ENCODE assay signal across 32 cellular contexts in genomic region chrX:98627645-98628044, GRCh38.
"Had no signal": no experiment of that assay in that cellular context is flagged by ENCODE, and none has a peak within 500 bp of the region (broad histone marks: within the 10 kb centered on the region; RNA-seq: fewer than 3 reads in every experiment).

No MANE protein-coding gene starts in this region.

- H3K27ac Mint-ChIP-seq: activated CD4-positive, alpha-beta memory T cell treated with anti-CD3 and anti-CD28 coated beads, Interleukin-2, amount 10 ng/mL, durations not matched to agents 7 days and 5 days; activated CD4-positive, alpha-beta T cell treated with anti-CD3 and anti-CD28 coated beads, Interleukin-2, amount 10 ng/mL, durations not matched to agents 7 days and 5 days; activated naive CD4-positive, alpha-beta T cell treated with anti-CD3 and anti-CD28 coated beads, Interleukin-2, amount 10 ng/mL, durations not matched to agents 7 days and 5 days; activated naive CD4-positive, alpha-beta T cell treated with anti-CD3 and anti-CD28 coated beads, Interleukin-2, amount 50 U/mL, for 72 hours; activated naive CD8-positive, alpha-beta T cell treated with anti-CD3 and anti-CD28 coated beads, Interleukin-2, amount 10 ng/mL, durations not matched to agents 7 days and 5 days; activated T-cell treated with anti-CD3 and anti-CD28 coated beads, Interleukin-2, amount 50 U/mL, for 24 hours; activated T-cell treated with anti-CD3 and anti-CD28 coated beads, Interleukin-2, amount 50 U/mL, for 72 hours; brain; dendritic cell treated with granulocyte-macrophage colony-stimulating factor and Interleukin-4, amounts not matched to agents 40 ng/mL and 50 ng/mL, for 4 days; effector memory CD8-positive, alpha-beta T cell; WTC11 had no signal

- H3K4me3 ChIP-seq: ascending aorta, breast epithelium, cardiac muscle cell, coronary artery, esophagus squamous epithelium, gastroesophageal sphincter, heart right ventricle had no signal

- H3K4me1 ChIP-seq: ascending aorta, breast epithelium, esophagus squamous epithelium, gastroesophageal sphincter, heart right ventricle had no signal

- H3K27me3 ChIP-seq: ascending aorta, breast epithelium, cardiac muscle cell, esophagus squamous epithelium, gastroesophageal sphincter had no signal

- H3K27ac ChIP-seq: ascending aorta, breast epithelium, cardiac muscle cell, coronary artery, epithelial cell of prostate, esophagus squamous epithelium, gastroesophageal sphincter, heart right ventricle, VCaP had no signal

- H3K27me3 Mint-ChIP-seq: activated CD4-positive, alpha-beta memory T cell treated with anti-CD3 and anti-CD28 coated beads, Interleukin-2, amount 10 ng/mL, durations not matched to agents 7 days and 5 days; activated CD4-positive, alpha-beta T cell treated with anti-CD3 and anti-CD28 coated beads, Interleukin-2, amount 10 ng/mL, durations not matched to agents 7 days and 5 days; activated naive CD4-positive, alpha-beta T cell treated with anti-CD3 and anti-CD28 coated beads, Interleukin-2, amount 10 ng/mL, durations not matched to agents 7 days and 5 days; activated naive CD8-positive, alpha-beta T cell treated with anti-CD3 and anti-CD28 coated beads, Interleukin-2, amount 10 ng/mL, durations not matched to agents 7 days and 5 days; brain; dendritic cell treated with granulocyte-macrophage colony-stimulating factor and Interleukin-4, amounts not matched to agents 40 ng/mL and 50 ng/mL, for 4 days; effector memory CD8-positive, alpha-beta T cell had no signal

- H3K9me3 ChIP-seq: ascending aorta, breast epithelium, esophagus squamous epithelium, gastroesophageal sphincter had no signal

- DNase-seq: activated CD4-positive, alpha-beta memory T cell treated with anti-CD3 and anti-CD28 coated beads, Interleukin-2, amount 10 ng/mL, durations not matched to agents 7 days and 5 days; activated CD4-positive, alpha-beta T cell treated with anti-CD3 and anti-CD28 coated beads for 1 hour; activated CD4-positive, alpha-beta T cell treated with anti-CD3 and anti-CD28 coated beads for 4 hours; activated CD4-positive, alpha-beta T cell treated with anti-CD3 and anti-CD28 coated beads, Interleukin-2, amount 10 ng/mL, durations not matched to agents 7 days and 5 days; activated CD4-positive, alpha-beta T cell treated with anti-CD3 and anti-CD28 coated beads, Interleukin-2, amount 50 U/mL, for 4 hours; activated CD8-positive, alpha-beta memory T cell treated with anti-CD3 and anti-CD28 coated beads, Interleukin-2, amount 50 U/mL, for 48 hours; activated gamma-delta T cell; activated naive CD4-positive, alpha-beta T cell; activated naive CD4-positive, alpha-beta T cell treated with anti-CD3 and anti-CD28 coated beads, Interleukin-2, amount 10 ng/mL, durations not matched to agents 7 days and 5 days; activated naive CD8-positive, alpha-beta T cell treated with anti-CD3 and anti-CD28 coated beads, Interleukin-2, amount 10 ng/mL, durations not matched to agents 7 days and 5 days; activated T-cell treated with anti-CD3 and anti-CD28 coated beads for 4 hours; activated T-cell treated with anti-CD3 and anti-CD28 coated beads, Interleukin-2, amount 50 U/mL, for 24 hours; activated T-cell treated with anti-CD3 and anti-CD28 coated beads, Interleukin-2, amount 50 U/mL, for 72 hours; central memory CD4-positive, alpha-beta T cell; cerebellar nuclear complex; effector CD4-positive, alpha-beta T cell; effector memory CD8-positive, alpha-beta T cell; esophagus squamous epithelium; foreskin melanocyte; heart right ventricle; T-helper 2 cell had no signal

- H3K36me3 ChIP-seq: ascending aorta, breast epithelium, cardiac muscle cell, esophagus squamous epithelium, gastroesophageal sphincter, heart right ventricle had no signal

- H3K4me3 Mint-ChIP-seq: activated CD4-positive, alpha-beta memory T cell treated with anti-CD3 and anti-CD28 coated beads, Interleukin-2, amount 10 ng/mL, durations not matched to agents 7 days and 5 days; activated CD4-positive, alpha-beta T cell treated with anti-CD3 and anti-CD28 coated beads, Interleukin-2, amount 10 ng/mL, durations not matched to agents 7 days and 5 days; activated naive CD4-positive, alpha-beta T cell treated with anti-CD3 and anti-CD28 coated beads, Interleukin-2, amount 10 ng/mL, durations not matched to agents 7 days and 5 days; activated naive CD8-positive, alpha-beta T cell treated with anti-CD3 and anti-CD28 coated beads, Interleukin-2, amount 10 ng/mL, durations not matched to agents 7 days and 5 days; activated T-cell treated with anti-CD3 and anti-CD28 coated beads, Interleukin-2, amount 50 U/mL, for 24 hours; activated T-cell treated with anti-CD3 and anti-CD28 coated beads, Interleukin-2, amount 50 U/mL, for 72 hours; brain; dendritic cell treated with granulocyte-macrophage colony-stimulating factor and Interleukin-4, amounts not matched to agents 40 ng/mL and 50 ng/mL, for 4 days; effector memory CD8-positive, alpha-beta T cell; WTC11 had no signal

- H3K9me3 Mint-ChIP-seq: activated CD4-positive, alpha-beta memory T cell treated with anti-CD3 and anti-CD28 coated beads, Interleukin-2, amount 10 ng/mL, durations not matched to agents 7 days and 5 days; activated CD4-positive, alpha-beta T cell treated with anti-CD3 and anti-CD28 coated beads, Interleukin-2, amount 10 ng/mL, durations not matched to agents 7 days and 5 days; activated naive CD4-positive, alpha-beta T cell treated with anti-CD3 and anti-CD28 coated beads, Interleukin-2, amount 10 ng/mL, durations not matched to agents 7 days and 5 days; activated naive CD4-positive, alpha-beta T cell treated with anti-CD3 and anti-CD28 coated beads, Interleukin-2, amount 50 U/mL, for 72 hours; activated naive CD8-positive, alpha-beta T cell treated with anti-CD3 and anti-CD28 coated beads, Interleukin-2, amount 10 ng/mL, durations not matched to agents 7 days and 5 days; activated T-cell treated with anti-CD3 and anti-CD28 coated beads, Interleukin-2, amount 50 U/mL, for 24 hours; effector memory CD8-positive, alpha-beta T cell had no signal

- H3K36me3 Mint-ChIP-seq: activated naive CD4-positive, alpha-beta T cell treated with anti-CD3 and anti-CD28 coated beads, Interleukin-2, amount 10 ng/mL, durations not matched to agents 7 days and 5 days; activated naive CD4-positive, alpha-beta T cell treated with anti-CD3 and anti-CD28 coated beads, Interleukin-2, amount 50 U/mL, for 72 hours; activated naive CD8-positive, alpha-beta T cell treated with anti-CD3 and anti-CD28 coated beads, Interleukin-2, amount 10 ng/mL, durations not matched to agents 7 days and 5 days had no signal

- H3K4me1 Mint-ChIP-seq: activated CD4-positive, alpha-beta memory T cell treated with anti-CD3 and anti-CD28 coated beads, Interleukin-2, amount 10 ng/mL, durations not matched to agents 7 days and 5 days; activated CD4-positive, alpha-beta T cell treated with anti-CD3 and anti-CD28 coated beads, Interleukin-2, amount 10 ng/mL, durations not matched to agents 7 days and 5 days; activated naive CD4-positive, alpha-beta T cell treated with anti-CD3 and anti-CD28 coated beads, Interleukin-2, amount 10 ng/mL, durations not matched to agents 7 days and 5 days; activated naive CD8-positive, alpha-beta T cell treated with anti-CD3 and anti-CD28 coated beads, Interleukin-2, amount 10 ng/mL, durations not matched to agents 7 days and 5 days; brain had no signal
